Comparison of ENCODE assay signal across 12 cellular contexts in the genomic region with DNA sequence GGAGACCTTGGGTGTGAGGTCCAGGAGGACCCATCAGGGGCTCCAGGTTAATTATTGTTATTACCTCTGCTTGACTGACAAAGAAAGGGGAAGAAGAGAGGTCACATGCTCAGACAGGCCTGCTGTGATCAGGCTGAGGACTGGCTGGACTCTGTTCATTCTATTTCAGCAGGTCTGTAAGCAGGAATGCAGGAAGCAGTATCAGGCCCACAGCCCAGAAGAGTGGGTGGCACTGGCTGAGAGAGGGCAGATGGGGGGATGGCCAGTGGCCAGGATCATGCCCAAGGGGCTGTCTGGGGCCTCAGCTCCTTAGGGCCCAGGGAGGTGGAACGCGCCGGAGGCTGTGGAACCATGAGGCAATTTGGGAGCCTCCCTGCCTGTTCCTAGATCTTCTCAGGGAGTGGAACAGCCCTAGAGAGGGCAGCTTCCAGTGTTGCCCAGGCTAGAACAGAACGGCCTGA. TPM values are rescaled to one million over a fixed set of nuclear protein-coding genes. Genes with fewer than 3 reads are reported as not detected.
DNase-seq lines count a peak whose midpoint lies in the region; TF ChIP-seq lines count a peak whose summit lies in the region.
"Had no signal": no experiment of that assay in that cellular context is flagged by ENCODE, and none has a peak within 500 bp of the region (broad histone marks: within the 10 kb centered on the region; RNA-seq: fewer than 3 reads in every experiment).

No MANE protein-coding gene starts in this region.

- H3K4me2 ChIP-seq in mesenchymal stem cell (ENCODE audit: low read length, poor library complexity, severe bottlenecking) = peak overlapping the region; percentile 3
- H3K4me2 ChIP-seq in OCI-LY7 (ENCODE audit: low read length) = no peak overlapping the region

- no peaks in the 10 kb centered on the region for H3K79me2 ChIP-seq in OCI-LY7 (ENCODE audit: insufficient read depth, low read depth, low read length)

- peak overlapping the region; percentile 46 for H3K9ac ChIP-seq in mesenchymal stem cell (ENCODE audit: low read length)

- TF ChIP-seq CTCF in choroid plexus epithelial cell (conservative IDR thresholded peaks at IDR 0.05; ENCODE audit: low read depth, low read length) (no peak), tibial artery (IDR thresholded peaks at IDR 0.05) (no peak), dorsolateral prefrontal cortex (IDR thresholded peaks at IDR 0.05 in 54 of 56, conservative IDR thresholded peaks at IDR 0.05 in 2 of 56; ENCODE audit: low read depth in 1 of 56, partially characterized antibody in 56 of 56) (no peak), OCI-LY7 (conservative IDR thresholded peaks at IDR 0.05; ENCODE audit: low read length) (no peak)

- no peak overlapping the region for H3K14ac ChIP-seq in mesenchymal stem cell (ENCODE audit: low read length in 2 of 2)

- H3K27me3 ChIP-seq in mesenchymal stem cell (ENCODE audit: control insufficient read depth in 1 of 2, insufficient read depth in 1 of 2, low read length in 2 of 2) (peaks cover 21 to 23% of the 10 kb centered on the region in 2 experiments), tibial artery (no peaks in the 10 kb centered on the region), dorsolateral prefrontal cortex (no peaks in the 10 kb centered on the region)

- no peaks in the 10 kb centered on the region for H4K20me1 ChIP-seq in OCI-LY7 (ENCODE audit: insufficient read depth, low read length)

- no peak overlapping the region for H2BK12ac ChIP-seq in mesenchymal stem cell (ENCODE audit: low read length in 2 of 2)

- no peak overlapping the region for H3K23ac ChIP-seq in mesenchymal stem cell (ENCODE audit: low read length in 2 of 2)

- H2BK120ac ChIP-seq in mesenchymal stem cell (ENCODE audit: low read depth, low read length) = no peak overlapping the region

- H2AK5ac ChIP-seq in mesenchymal stem cell (ENCODE audit: low read length, severe bottlenecking) = peak overlapping the region; percentile 95

- no peak overlapping the region for H3K4me3 ChIP-seq in choroid plexus epithelial cell (ENCODE audit: low read depth, low read length)
- H3K4me3 ChIP-seq in mesenchymal stem cell (ENCODE audit: insufficient read depth in 1 of 2, low read depth in 1 of 2, low read length in 2 of 2) = no peak overlapping the region
- no peak overlapping the region for H3K4me3 ChIP-seq in tibial artery
- H3K4me3 ChIP-seq in dorsolateral prefrontal cortex = no peak overlapping the region
- no peak overlapping the region for H3K4me3 ChIP-seq in OCI-LY7 (ENCODE audit: low read depth, low read length, poor library complexity, severe bottlenecking)

- H2BK15ac ChIP-seq in mesenchymal stem cell (ENCODE audit: low read depth, poor library complexity, severe bottlenecking) = no peak overlapping the region

- CTCF ChIA-PET in OCI-LY7 (lab: Charles Lee; ENCODE audit: unreplicated experiment) = no interaction called here

- DNase-seq in OCI-M1 (lab: John Stamatoyannopoulos, UW) (peak; percentile 4), choroid plexus epithelial cell (ENCODE audit: low read depth) (peak; percentile 64), mesenchymal stem cell (no peak), tibial artery (peak in 1 of 2 donors; percentile 77), dorsolateral prefrontal cortex (no peak), activated gamma-delta T cell treated with Interleukin-2 at 50 U/mL for 16 hours (no peak), cortex of kidney (lab: John Stamatoyannopoulos, UW) (no peak), OCI-LY7 (ENCODE audit: low spot score) (no peak)
- DNase-seq: activated naive CD4-positive, alpha-beta T cell treated with Interleukin-2 at 50 U/mL for 16 hours; CD8-positive, alpha-beta memory T cell; hippocampal formation; NCI-H748 treated with DMSO at 0.1 percent for 48 hours had no signal

- peak overlapping the region; percentile 59 for H2BK5ac ChIP-seq in mesenchymal stem cell (ENCODE audit: low read depth, low read length, poor library complexity, severe bottlenecking)

- H3K79me1 ChIP-seq in mesenchymal stem cell (replicated peaks; ENCODE audit: low read length, poor library complexity, severe bottlenecking) = no peaks in the 10 kb centered on the region

- no peak overlapping the region for H4K8ac ChIP-seq in mesenchymal stem cell (ENCODE audit: low read length)

- H3K9me3 ChIP-seq in mesenchymal stem cell (ENCODE audit: control insufficient read depth, low read length) = no peaks in the 10 kb centered on the region
- no peaks in the 10 kb centered on the region for H3K9me3 ChIP-seq in tibial artery
- H3K9me3 ChIP-seq in OCI-LY7 (ENCODE audit: low read length) = no peaks in the 10 kb centered on the region

- no peak overlapping the region for H3K4ac ChIP-seq in mesenchymal stem cell (ENCODE audit: low read depth in 1 of 2, low read length in 2 of 2)

- WGBS in mesenchymal stem cell = 89% methylated on average over 4 of the region's 4 CpGs

- no peak overlapping the region for H2AFZ ChIP-seq in mesenchymal stem cell (ENCODE audit: low read depth, low read length)
- H2AFZ ChIP-seq in OCI-LY7 (ENCODE audit: low read length) = no peak overlapping the region

- H3K36me3 ChIP-seq in mesenchymal stem cell (ENCODE audit: control insufficient read depth in 1 of 2, insufficient read depth in 2 of 2, low read depth in 1 of 2, low read length in 2 of 2) (no peaks in the 10 kb centered on the region), tibial artery (no peaks in the 10 kb centered on the region), OCI-LY7 (ENCODE audit: insufficient read depth, low read length) (no peaks in the 10 kb centered on the region)

- no peak overlapping the region for H4K91ac ChIP-seq in mesenchymal stem cell (ENCODE audit: low read length)

- peak overlapping the region; percentile 80 for H3K27ac ChIP-seq in mesenchymal stem cell (ENCODE audit: low read length, poor library complexity, severe bottlenecking)
- H3K27ac ChIP-seq in tibial artery = peak overlapping the region; percentile 65 to 71
- H3K27ac ChIP-seq in dorsolateral prefrontal cortex = peak overlapping the region in 2 of 59 donors; percentile 2 to 10
- H3K27ac ChIP-seq in OCI-LY7 (ENCODE audit: low read depth, low read length, poor library complexity, severe bottlenecking) = no peak overlapping the region

- intact Hi-C loops in tibial artery (cut with DNase I; ENCODE audit: low total_unique reads) = no loop called here
- intact Hi-C loops in dorsolateral prefrontal cortex (cut with DNase I) = no loop called here
- intact Hi-C loops in OCI-LY7 (cut with micrococcal nuclease; ENCODE audit: unreplicated experiment) = no loop called here

- no TSS peak for BruUV-seq in OCI-LY7 (replicated peaks; lab: Mats Ljungman, UMichigan)

- POLR2A ChIA-PET in OCI-LY7 (lab: Charles Lee) = no interaction called here

- H3K9me2 ChIP-seq in OCI-LY7 (ENCODE audit: insufficient read depth, low read length) = no peaks in the 10 kb centered on the region

- no peak overlapping the region for H3K18ac ChIP-seq in mesenchymal stem cell (ENCODE audit: low read depth in 1 of 2, low read length in 2 of 2)

- H3K4me1 ChIP-seq in mesenchymal stem cell (ENCODE audit: control insufficient read depth, insufficient read depth, low read depth, low read length) = peaks cover 32% of the 10 kb centered on the region
- peaks cover 0 to 41% (median 20%) of the 10 kb centered on the region in 4 donors for H3K4me1 ChIP-seq in tibial artery
- no peaks in the 10 kb centered on the region for H3K4me1 ChIP-seq in OCI-LY7 (ENCODE audit: insufficient read depth, low read length, poor library complexity, severe bottlenecking)

RNA-seq across cellular contexts. Expression of a gene that starts 43.7 kb away (rescaled TPM):
- 0.11 TPM for polyA plus RNA-seq in mesenchymal stem cell (2013, experiment 1 of 2)
- polyA plus RNA-seq in mesenchymal stem cell (2013, experiment 2 of 2) = 0.11 TPM
- total RNA-seq in dorsolateral prefrontal cortex = 10 to 100 TPM in 89 of 120 experiments, 1 to 10 TPM in 31; 3.6 to 26.2 (median 12.3) TPM
- not detected in 2 replicates for total RNA-seq in OCI-LY7 (2014; rRNA removed; shearing (Covaris generic))
- not detected in 2 replicates for total RNA-seq in OCI-LY7 (2022)
- polyA plus RNA-seq: CD8-positive, alpha-beta memory T cell had no signal

Comparison
In these comparisons a context has a peak if more than half of its experiments do, and no peak if none do; other contexts are left out.
1. DNase-seq: peak in OCI-M1 (single experiment) and choroid plexus epithelial cell (single experiment); none in mesenchymal stem cell (single experiment), dorsolateral prefrontal cortex (0 of 10), activated gamma-delta T cell treated with Interleukin-2 at 50 U/mL for 16 hours (single experiment), cortex of kidney (single experiment) and OCI-LY7 (single experiment).
2. RNA of a gene that starts 43.7 kb away (total RNA-seq): 3.6 to 26.2 TPM in dorsolateral prefrontal cortex; not detected in OCI-LY7; every median in the first group is over 4 times any median in the second.